18 cellular contexts compared by ENCODE assay signal in genomic region chr3:45575491-45575923, GRCh38. TPM values are rescaled to one million over a fixed set of nuclear protein-coding genes. Genes with fewer than 3 reads are reported as not detected.
DNase-seq lines count a peak whose midpoint lies in the region; ATAC-seq and TF ChIP-seq lines count a peak whose summit lies in the region.
"Had no signal": no experiment of that assay in that cellular context is flagged by ENCODE, and none has a peak within 500 bp of the region (broad histone marks: within the 10 kb centered on the region; RNA-seq: fewer than 3 reads in every experiment).

No MANE protein-coding gene starts in this region.

- no peak overlapping the region for H3K27ac ChIP-seq in brain microvascular endothelial cell
- H3K27ac ChIP-seq in left lung, result peak overlapping the region; percentile 57 to 59
- H3K27ac ChIP-seq in stomach, result no peak overlapping the region
- H3K27ac ChIP-seq: foreskin keratinocyte, skin epidermis had no signal

- H3K9me3 ChIP-seq in left lung (no peaks in the 10 kb centered on the region), stomach (no peaks in the 10 kb centered on the region)

- WGBS in stomach, 5 donors, result 72 to 90% (median 78%) methylated on average over 4 of the region's 4 CpGs

- no peak for TF ChIP-seq POLR2A in stomach (IDR thresholded peaks at IDR 0.05)

- H3K36me3 ChIP-seq in brain microvascular endothelial cell (replicated peaks), result no peaks in the 10 kb centered on the region
- H3K36me3 ChIP-seq in left lung, result no peaks in the 10 kb centered on the region
- H3K36me3 ChIP-seq in stomach, result no peaks in the 10 kb centered on the region

- intact Hi-C loops in left lung (cut with DNase I), result no loop called here
- intact Hi-C loops in stomach (cut with DNase I; ENCODE audit: low total_unique reads), result no loop called here

- DNase-seq in A172 (ENCODE audit: low spot score) (peak; percentile 83), LHCN-M2 (ENCODE audit: low read depth) (peak; percentile 90), brain microvascular endothelial cell (peak; percentile 48), left lung (no peak), stomach (no peak)
- no peak for DNase-seq in activated T-cell treated with anti-CD3 and anti-CD28 coated beads, Interleukin-2, amount 50 U/mL, for 48 hours
- DNase-seq: activated effector memory CD4-positive, alpha-beta T cell treated with anti-CD3 and anti-CD28 coated beads, Interleukin-2, amount 50 U/mL, for 16 hours; CD8-positive, alpha-beta T cell; effector CD8-positive, alpha-beta T cell; KBM-7; midbrain; NCI-H1417 treated with DMSO at 0.1 percent for 48 hours; NCI-H446 treated with DMSO at 0.1 percent for 48 hours had no signal

- no peak overlapping the region for H3K4me3 ChIP-seq in brain microvascular endothelial cell (ENCODE audit: low read depth, low read length)
- H3K4me3 ChIP-seq in left lung, result no peak overlapping the region
- no peak overlapping the region for H3K4me3 ChIP-seq in stomach
- H3K4me3 ChIP-seq: skin epidermis had no signal

- TF ChIP-seq CTCF in brain microvascular endothelial cell (IDR thresholded peaks at IDR 0.05; ENCODE audit: low read depth, low read length, missing control alignments), result no peak
- no peak for TF ChIP-seq CTCF in left lung (IDR thresholded peaks at IDR 0.05)
- TF ChIP-seq CTCF in stomach (IDR thresholded peaks at IDR 0.05), result no peak

- peaks cover 0 to 18% of the 10 kb centered on the region in 2 donors for H3K4me1 ChIP-seq in left lung
- peaks cover 0 to 5% (median 0%) of the 10 kb centered on the region in 4 donors for H3K4me1 ChIP-seq in stomach

- ATAC-seq in left lung (peak; percentile 80), GM19035 (IDR thresholded peaks at IDR 0.05; ENCODE audit: unreplicated experiment) (no peak), HG03354 (IDR thresholded peaks at IDR 0.05; ENCODE audit: poor library complexity, severe bottlenecking, unreplicated experiment) (no peak)
- ATAC-seq: CD8-positive, alpha-beta T cell; foreskin keratinocyte; HCT116 had no signal

- no peak for TF ChIP-seq EP300 in stomach (IDR thresholded peaks at IDR 0.05)

- no peaks in the 10 kb centered on the region for H3K27me3 ChIP-seq in brain microvascular endothelial cell (replicated peaks)
- H3K27me3 ChIP-seq in left lung, result no peaks in the 10 kb centered on the region
- H3K27me3 ChIP-seq in stomach, result no peaks in the 10 kb centered on the region
- H3K27me3 ChIP-seq: foreskin keratinocyte had no signal

- in situ Hi-C loops in brain microvascular endothelial cell (cut with HindIII; ENCODE audit: low pct_ligation_motif_present, low sequenced_read_pairs), result no loop called here

RNA-seq across cellular contexts. Expression of gene LIMD1, which starts 19.0 kb away (rescaled TPM):
- total RNA-seq in A172 (2014; rRNA removed; shearing (Covaris generic)), result 8.7 TPM in 2 replicates
- total RNA-seq in LHCN-M2 (2014; rRNA removed), result 29.2 and 31.5 TPM in 2 replicates
- polyA plus RNA-seq in LHCN-M2 (2012), result 12.1 TPM
- 100 to 1,000 TPM in 1 of 2 donors, 10 to 100 TPM in 1; 68.0 to 104 TPM for total RNA-seq in left lung
- total RNA-seq in stomach, result 10 to 100 TPM; 10.1 to 91.1 (median 25.3) TPM
- 1 to 10 TPM; 2.3 to 3.7 (median 3.4) TPM for polyA plus RNA-seq in stomach

Comparison
In these comparisons a context has a peak if more than half of its experiments do, and no peak if none do; other contexts are left out.
1. DNase-seq: peak in A172 (single experiment), LHCN-M2 (single experiment) and brain microvascular endothelial cell (single experiment); none in left lung (0 of 2), stomach (single experiment) and activated T-cell treated with anti-CD3 and anti-CD28 coated beads, Interleukin-2, amount 50 U/mL, for 48 hours (0 of 2).
2. H3K27ac ChIP-seq: peak in left lung (2 of 2); none in brain microvascular endothelial cell (single experiment) and stomach (0 of 5).